ENCODE assay signal across 1 cellular context in the genomic region with DNA sequence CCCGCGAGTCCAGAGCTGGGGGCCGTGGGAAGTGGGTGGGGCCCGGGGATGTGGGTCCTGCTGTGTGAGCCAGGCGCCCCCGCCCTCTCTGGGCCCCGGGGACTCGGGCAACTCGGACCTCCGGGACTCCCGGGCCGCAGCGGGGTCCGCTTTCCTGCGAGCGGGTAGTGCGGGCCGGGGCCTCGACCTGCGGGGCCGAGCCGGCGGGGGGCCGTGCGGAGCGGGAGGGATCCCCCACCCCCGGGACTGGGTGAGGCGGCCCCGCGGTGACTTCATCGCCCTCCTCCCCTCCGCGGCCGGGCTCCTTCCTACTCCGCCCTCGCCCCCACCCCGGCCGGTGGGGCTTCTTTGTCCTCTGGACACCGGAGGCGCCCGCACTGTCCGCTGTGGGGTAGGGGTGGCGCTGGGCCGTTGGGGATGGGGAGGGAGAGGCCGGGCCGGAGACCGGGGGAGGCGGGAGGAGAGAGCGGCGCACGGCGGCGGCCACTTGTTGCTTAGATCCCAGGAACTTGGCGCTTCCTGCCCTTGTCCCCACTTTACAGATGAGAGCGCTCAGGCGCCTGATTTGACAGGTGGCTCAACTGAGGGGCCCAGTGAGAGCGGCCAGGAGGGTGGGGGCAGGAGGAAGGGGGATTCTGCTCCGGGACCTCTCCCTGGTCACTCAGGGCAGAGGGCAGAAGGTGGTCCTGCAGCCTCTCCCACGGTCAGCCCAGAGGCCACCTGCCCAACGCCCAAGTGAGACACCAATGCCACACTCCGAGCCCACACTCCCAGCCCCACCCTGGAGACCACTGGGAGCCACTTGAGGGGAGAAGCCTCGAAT.
A peak's percentile ranks its signal among the peaks of the same experiment; 100 is the strongest.
TF ChIP-seq lines count a peak whose summit lies in the region.

No MANE protein-coding gene starts in this region.

TF ChIP-seq in HepG2, 621 proteins besides CTCF, POLR2A, EP300 and RAD21 (continued from another document and continues in another):
- TF ChIP-seq, protein P1, sequence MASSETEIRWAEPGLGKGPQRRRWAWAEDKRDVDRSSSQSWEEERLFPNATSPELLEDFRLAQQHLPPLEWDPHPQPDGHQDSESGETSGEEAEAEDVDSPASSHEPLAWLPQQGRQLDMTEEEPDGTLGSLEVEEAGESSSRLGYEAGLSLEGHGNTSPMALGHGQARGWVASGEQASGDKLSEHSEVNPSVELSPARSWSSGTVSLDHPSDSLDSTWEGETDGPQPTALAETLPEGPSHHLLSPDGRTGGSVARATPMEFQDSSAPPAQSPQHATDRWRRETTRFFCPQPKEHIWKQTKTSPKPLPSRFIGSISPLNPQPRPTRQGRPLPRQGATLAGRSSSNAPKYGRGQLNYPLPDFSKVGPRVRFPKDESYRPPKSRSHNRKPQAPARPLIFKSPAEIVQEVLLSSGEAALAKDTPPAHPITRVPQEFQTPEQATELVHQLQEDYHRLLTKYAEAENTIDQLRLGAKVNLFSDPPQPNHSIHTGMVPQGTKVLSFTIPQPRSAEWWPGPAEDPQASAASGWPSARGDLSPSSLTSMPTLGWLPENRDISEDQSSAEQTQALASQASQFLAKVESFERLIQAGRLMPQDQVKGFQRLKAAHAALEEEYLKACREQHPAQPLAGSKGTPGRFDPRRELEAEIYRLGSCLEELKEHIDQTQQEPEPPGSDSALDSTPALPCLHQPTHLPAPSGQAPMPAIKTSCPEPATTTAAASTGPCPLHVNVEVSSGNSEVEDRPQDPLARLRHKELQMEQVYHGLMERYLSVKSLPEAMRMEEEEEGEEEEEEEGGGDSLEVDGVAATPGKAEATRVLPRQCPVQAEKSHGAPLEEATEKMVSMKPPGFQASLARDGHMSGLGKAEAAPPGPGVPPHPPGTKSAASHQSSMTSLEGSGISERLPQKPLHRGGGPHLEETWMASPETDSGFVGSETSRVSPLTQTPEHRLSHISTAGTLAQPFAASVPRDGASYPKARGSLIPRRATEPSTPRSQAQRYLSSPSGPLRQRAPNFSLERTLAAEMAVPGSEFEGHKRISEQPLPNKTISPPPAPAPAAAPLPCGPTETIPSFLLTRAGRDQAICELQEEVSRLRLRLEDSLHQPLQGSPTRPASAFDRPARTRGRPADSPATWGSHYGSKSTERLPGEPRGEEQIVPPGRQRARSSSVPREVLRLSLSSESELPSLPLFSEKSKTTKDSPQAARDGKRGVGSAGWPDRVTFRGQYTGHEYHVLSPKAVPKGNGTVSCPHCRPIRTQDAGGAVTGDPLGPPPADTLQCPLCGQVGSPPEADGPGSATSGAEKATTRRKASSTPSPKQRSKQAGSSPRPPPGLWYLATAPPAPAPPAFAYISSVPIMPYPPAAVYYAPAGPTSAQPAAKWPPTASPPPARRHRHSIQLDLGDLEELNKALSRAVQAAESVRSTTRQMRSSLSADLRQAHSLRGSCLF (CRISPR knock-in tag; IDR thresholded peaks at IDR 0.05; ENCODE audit: borderline replicate concordance), result no peak
- TF ChIP-seq EHMT2 (IDR thresholded peaks at IDR 0.05; ENCODE audit: borderline replicate concordance, low read depth, low read length), result no peak
- no peak for TF ChIP-seq SETDB1 (CRISPR knock-in tag; IDR thresholded peaks at IDR 0.05; ENCODE audit: borderline replicate concordance)
- TF ChIP-seq, protein P2, sequence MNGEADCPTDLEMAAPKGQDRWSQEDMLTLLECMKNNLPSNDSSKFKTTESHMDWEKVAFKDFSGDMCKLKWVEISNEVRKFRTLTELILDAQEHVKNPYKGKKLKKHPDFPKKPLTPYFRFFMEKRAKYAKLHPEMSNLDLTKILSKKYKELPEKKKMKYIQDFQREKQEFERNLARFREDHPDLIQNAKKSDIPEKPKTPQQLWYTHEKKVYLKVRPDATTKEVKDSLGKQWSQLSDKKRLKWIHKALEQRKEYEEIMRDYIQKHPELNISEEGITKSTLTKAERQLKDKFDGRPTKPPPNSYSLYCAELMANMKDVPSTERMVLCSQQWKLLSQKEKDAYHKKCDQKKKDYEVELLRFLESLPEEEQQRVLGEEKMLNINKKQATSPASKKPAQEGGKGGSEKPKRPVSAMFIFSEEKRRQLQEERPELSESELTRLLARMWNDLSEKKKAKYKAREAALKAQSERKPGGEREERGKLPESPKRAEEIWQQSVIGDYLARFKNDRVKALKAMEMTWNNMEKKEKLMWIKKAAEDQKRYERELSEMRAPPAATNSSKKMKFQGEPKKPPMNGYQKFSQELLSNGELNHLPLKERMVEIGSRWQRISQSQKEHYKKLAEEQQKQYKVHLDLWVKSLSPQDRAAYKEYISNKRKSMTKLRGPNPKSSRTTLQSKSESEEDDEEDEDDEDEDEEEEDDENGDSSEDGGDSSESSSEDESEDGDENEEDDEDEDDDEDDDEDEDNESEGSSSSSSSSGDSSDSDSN (CRISPR knock-in tag; IDR thresholded peaks at IDR 0.05), result peak; percentile 8; the same call in 1 of the 2 replicates
- no peak for TF ChIP-seq TCF7 (IDR thresholded peaks at IDR 0.05; ENCODE audit: low read depth)
- TF ChIP-seq THYN1 (CRISPR knock-in tag; IDR thresholded peaks at IDR 0.05; ENCODE audit: borderline replicate concordance, low read depth), result no peak
- TF ChIP-seq, protein P3, sequence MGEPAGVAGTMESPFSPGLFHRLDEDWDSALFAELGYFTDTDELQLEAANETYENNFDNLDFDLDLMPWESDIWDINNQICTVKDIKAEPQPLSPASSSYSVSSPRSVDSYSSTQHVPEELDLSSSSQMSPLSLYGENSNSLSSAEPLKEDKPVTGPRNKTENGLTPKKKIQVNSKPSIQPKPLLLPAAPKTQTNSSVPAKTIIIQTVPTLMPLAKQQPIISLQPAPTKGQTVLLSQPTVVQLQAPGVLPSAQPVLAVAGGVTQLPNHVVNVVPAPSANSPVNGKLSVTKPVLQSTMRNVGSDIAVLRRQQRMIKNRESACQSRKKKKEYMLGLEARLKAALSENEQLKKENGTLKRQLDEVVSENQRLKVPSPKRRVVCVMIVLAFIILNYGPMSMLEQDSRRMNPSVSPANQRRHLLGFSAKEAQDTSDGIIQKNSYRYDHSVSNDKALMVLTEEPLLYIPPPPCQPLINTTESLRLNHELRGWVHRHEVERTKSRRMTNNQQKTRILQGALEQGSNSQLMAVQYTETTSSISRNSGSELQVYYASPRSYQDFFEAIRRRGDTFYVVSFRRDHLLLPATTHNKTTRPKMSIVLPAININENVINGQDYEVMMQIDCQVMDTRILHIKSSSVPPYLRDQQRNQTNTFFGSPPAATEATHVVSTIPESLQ (CRISPR knock-in tag; conservative IDR thresholded peaks at IDR 0.05), result no peak
- no peak for TF ChIP-seq DNMT1 (CRISPR knock-in tag; IDR thresholded peaks at IDR 0.05)
- no peak for TF ChIP-seq PRMT3 (CRISPR knock-in tag; IDR thresholded peaks at IDR 0.05; ENCODE audit: borderline replicate concordance, low read depth)
- no peak for TF ChIP-seq ZNF530 (CRISPR knock-in tag; IDR thresholded peaks at IDR 0.05; ENCODE audit: low read depth)
- TF ChIP-seq ZNF251 (CRISPR knock-in tag; IDR thresholded peaks at IDR 0.05), result no peak
- TF ChIP-seq ZNF446 (CRISPR knock-in tag; IDR thresholded peaks at IDR 0.05), result no peak; the same call in 1 of the 2 replicates
- no peak for TF ChIP-seq SMARCE1 (IDR thresholded peaks at IDR 0.05; ENCODE audit: borderline replicate concordance)
- TF ChIP-seq ZNF891 (CRISPR knock-in tag; IDR thresholded peaks at IDR 0.05), result 0 out of 2 replicates have a peak, but pooled peaks have one; percentile 29
- no peak for TF ChIP-seq XRCC5 (optimal IDR thresholded peaks at IDR 0.05; ENCODE audit: low read length)
- TF ChIP-seq ZNF205 (CRISPR knock-in tag; IDR thresholded peaks at IDR 0.05), result no peak
- TF ChIP-seq PHB2 (IDR thresholded peaks at IDR 0.05; ENCODE audit: partially characterized antibody), result no peak
- TF ChIP-seq, protein P4, sequence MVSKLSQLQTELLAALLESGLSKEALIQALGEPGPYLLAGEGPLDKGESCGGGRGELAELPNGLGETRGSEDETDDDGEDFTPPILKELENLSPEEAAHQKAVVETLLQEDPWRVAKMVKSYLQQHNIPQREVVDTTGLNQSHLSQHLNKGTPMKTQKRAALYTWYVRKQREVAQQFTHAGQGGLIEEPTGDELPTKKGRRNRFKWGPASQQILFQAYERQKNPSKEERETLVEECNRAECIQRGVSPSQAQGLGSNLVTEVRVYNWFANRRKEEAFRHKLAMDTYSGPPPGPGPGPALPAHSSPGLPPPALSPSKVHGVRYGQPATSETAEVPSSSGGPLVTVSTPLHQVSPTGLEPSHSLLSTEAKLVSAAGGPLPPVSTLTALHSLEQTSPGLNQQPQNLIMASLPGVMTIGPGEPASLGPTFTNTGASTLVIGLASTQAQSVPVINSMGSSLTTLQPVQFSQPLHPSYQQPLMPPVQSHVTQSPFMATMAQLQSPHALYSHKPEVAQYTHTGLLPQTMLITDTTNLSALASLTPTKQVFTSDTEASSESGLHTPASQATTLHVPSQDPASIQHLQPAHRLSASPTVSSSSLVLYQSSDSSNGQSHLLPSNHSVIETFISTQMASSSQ (IDR thresholded peaks at IDR 0.05; ENCODE audit: low read depth), result no peak
- TF ChIP-seq, protein P4 (CRISPR knock-in tag; IDR thresholded peaks at IDR 0.05; ENCODE audit: borderline replicate concordance), result no peak
- peak; percentile 9 for TF ChIP-seq TAF15 (IDR thresholded peaks at IDR 0.05; ENCODE audit: low read depth, low read length, poor library complexity, severe bottlenecking)
- TF ChIP-seq, protein P5, sequence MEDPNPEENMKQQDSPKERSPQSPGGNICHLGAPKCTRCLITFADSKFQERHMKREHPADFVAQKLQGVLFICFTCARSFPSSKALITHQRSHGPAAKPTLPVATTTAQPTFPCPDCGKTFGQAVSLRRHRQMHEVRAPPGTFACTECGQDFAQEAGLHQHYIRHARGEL (CRISPR knock-in tag; IDR thresholded peaks at IDR 0.05), result no peak
- TF ChIP-seq ZNF3 (CRISPR knock-in tag; IDR thresholded peaks at IDR 0.05), result no peak
- TF ChIP-seq ZNF660 (CRISPR knock-in tag; IDR thresholded peaks at IDR 0.05; ENCODE audit: borderline replicate concordance, low read depth), result no peak
- no peak for TF ChIP-seq HNRNPH1 (optimal IDR thresholded peaks at IDR 0.05; ENCODE audit: low read depth, low read length)
- TF ChIP-seq PITX1 (CRISPR knock-in tag; IDR thresholded peaks at IDR 0.05), result 0 out of 2 replicates have a peak, but pooled peaks have one; percentile 14
- TF ChIP-seq, protein P6, sequence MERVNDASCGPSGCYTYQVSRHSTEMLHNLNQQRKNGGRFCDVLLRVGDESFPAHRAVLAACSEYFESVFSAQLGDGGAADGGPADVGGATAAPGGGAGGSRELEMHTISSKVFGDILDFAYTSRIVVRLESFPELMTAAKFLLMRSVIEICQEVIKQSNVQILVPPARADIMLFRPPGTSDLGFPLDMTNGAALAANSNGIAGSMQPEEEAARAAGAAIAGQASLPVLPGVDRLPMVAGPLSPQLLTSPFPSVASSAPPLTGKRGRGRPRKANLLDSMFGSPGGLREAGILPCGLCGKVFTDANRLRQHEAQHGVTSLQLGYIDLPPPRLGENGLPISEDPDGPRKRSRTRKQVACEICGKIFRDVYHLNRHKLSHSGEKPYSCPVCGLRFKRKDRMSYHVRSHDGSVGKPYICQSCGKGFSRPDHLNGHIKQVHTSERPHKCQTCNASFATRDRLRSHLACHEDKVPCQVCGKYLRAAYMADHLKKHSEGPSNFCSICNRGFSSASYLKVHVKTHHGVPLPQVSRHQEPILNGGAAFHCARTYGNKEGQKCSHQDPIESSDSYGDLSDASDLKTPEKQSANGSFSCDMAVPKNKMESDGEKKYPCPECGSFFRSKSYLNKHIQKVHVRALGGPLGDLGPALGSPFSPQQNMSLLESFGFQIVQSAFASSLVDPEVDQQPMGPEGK (CRISPR knock-in tag; IDR thresholded peaks at IDR 0.05), result peak; percentile 80
- TF ChIP-seq MTF2 (CRISPR knock-in tag; IDR thresholded peaks at IDR 0.05; ENCODE audit: borderline replicate concordance), result no peak
- no peak for TF ChIP-seq ZSCAN30 (CRISPR knock-in tag; IDR thresholded peaks at IDR 0.05)
- TF ChIP-seq, protein P7, sequence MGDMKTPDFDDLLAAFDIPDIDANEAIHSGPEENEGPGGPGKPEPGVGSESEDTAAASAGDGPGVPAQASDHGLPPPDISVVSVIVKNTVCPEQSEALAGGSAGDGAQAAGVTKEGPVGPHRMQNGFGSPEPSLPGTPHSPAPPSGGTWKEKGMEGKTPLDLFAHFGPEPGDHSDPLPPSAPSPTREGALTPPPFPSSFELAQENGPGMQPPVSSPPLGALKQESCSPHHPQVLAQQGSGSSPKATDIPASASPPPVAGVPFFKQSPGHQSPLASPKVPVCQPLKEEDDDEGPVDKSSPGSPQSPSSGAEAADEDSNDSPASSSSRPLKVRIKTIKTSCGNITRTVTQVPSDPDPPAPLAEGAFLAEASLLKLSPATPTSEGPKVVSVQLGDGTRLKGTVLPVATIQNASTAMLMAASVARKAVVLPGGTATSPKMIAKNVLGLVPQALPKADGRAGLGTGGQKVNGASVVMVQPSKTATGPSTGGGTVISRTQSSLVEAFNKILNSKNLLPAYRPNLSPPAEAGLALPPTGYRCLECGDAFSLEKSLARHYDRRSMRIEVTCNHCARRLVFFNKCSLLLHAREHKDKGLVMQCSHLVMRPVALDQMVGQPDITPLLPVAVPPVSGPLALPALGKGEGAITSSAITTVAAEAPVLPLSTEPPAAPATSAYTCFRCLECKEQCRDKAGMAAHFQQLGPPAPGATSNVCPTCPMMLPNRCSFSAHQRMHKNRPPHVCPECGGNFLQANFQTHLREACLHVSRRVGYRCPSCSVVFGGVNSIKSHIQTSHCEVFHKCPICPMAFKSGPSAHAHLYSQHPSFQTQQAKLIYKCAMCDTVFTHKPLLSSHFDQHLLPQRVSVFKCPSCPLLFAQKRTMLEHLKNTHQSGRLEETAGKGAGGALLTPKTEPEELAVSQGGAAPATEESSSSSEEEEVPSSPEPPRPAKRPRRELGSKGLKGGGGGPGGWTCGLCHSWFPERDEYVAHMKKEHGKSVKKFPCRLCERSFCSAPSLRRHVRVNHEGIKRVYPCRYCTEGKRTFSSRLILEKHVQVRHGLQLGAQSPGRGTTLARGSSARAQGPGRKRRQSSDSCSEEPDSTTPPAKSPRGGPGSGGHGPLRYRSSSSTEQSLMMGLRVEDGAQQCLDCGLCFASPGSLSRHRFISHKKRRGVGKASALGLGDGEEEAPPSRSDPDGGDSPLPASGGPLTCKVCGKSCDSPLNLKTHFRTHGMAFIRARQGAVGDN (CRISPR knock-in tag; IDR thresholded peaks at IDR 0.05), result peak; percentile 60; the same call in 1 of the 2 replicates
- TF ChIP-seq ZSCAN29 (CRISPR knock-in tag; conservative IDR thresholded peaks at IDR 0.05), result no peak
- peak; percentile 41 for TF ChIP-seq POLR2G (IDR thresholded peaks at IDR 0.05; ENCODE audit: low read depth, low read length)
- TF ChIP-seq NFE2L1 (CRISPR knock-in tag; IDR thresholded peaks at IDR 0.05; ENCODE audit: borderline replicate concordance), result no peak
